8 cellular contexts compared by ENCODE assay signal in genomic region chr3:133547432-133548041, GRCh38. TPM values are rescaled to one million over a fixed set of nuclear protein-coding genes. Genes with fewer than 3 reads are reported as not detected.
DNase-seq lines count a peak whose midpoint lies in the region; ATAC-seq and TF ChIP-seq lines count a peak whose summit lies in the region.

No MANE protein-coding gene starts in this region.

- peaks cover 0 to 4% (median 0%) of the 10 kb centered on the region in 12 donors for H3K9me3 ChIP-seq in heart left ventricle
- peaks cover 3% of the 10 kb centered on the region for H3K9me3 ChIP-seq in trophoblast cell (ENCODE audit: insufficient read depth, low read depth, low read length)

- peaks cover 8% of the 10 kb centered on the region for H3K79me1 ChIP-seq in trophoblast cell (ENCODE audit: low read length)

- intact Hi-C loops in heart left ventricle (cut with DNase I), result no loop called here

- peak overlapping the region; percentile 22 for H4K8ac ChIP-seq in trophoblast cell (ENCODE audit: low read depth, low read length)

- H3K4me2 ChIP-seq in trophoblast cell (ENCODE audit: low read length), result peak overlapping the region; percentile 33

- H3K4me1 ChIP-seq in heart left ventricle (peaks cover 0 to 20% (median 12%) of the 10 kb centered on the region in 12 donors), trophoblast cell (ENCODE audit: control insufficient read depth in 1 of 2, insufficient read depth in 2 of 2, low read length in 2 of 2) (peaks cover 0 to 11% of the 10 kb centered on the region in 2 experiments)

- H2AK5ac ChIP-seq in trophoblast cell (ENCODE audit: low read length), result no peak overlapping the region

- no peak for TF ChIP-seq POLR2A in heart left ventricle (IDR thresholded peaks at IDR 0.05)

- no peak overlapping the region for H3K9ac ChIP-seq in trophoblast cell (ENCODE audit: low read length)

- no peak overlapping the region for H2AFZ ChIP-seq in trophoblast cell (ENCODE audit: insufficient read depth, low read length, poor library complexity)

- DNase-seq in G401 (ENCODE audit: low spot score) (peak; percentile 4), heart left ventricle (peak in 2 of 5 donors; percentile 24 to 44), trophoblast cell (peak; percentile 92 to 93), T-helper 2 cell (no peak)

- H4K12ac ChIP-seq in trophoblast cell (ENCODE audit: low read depth, low read length), result no peak overlapping the region

- no peak overlapping the region for H3K4ac ChIP-seq in trophoblast cell (ENCODE audit: low read depth, low read length)

- no peak overlapping the region for H3K18ac ChIP-seq in trophoblast cell (ENCODE audit: low read length)

- H3K79me2 ChIP-seq in trophoblast cell (ENCODE audit: control insufficient read depth, insufficient read depth, low read length, poor library complexity), result no peaks in the 10 kb centered on the region

- in situ Hi-C loops in G401 (cut with HindIII; ENCODE audit: low sequenced_read_pairs), result no loop called here

- H2BK12ac ChIP-seq in trophoblast cell (ENCODE audit: low read length), result no peak overlapping the region

- H3K14ac ChIP-seq in trophoblast cell (ENCODE audit: low read length), result no peak overlapping the region

- H2BK120ac ChIP-seq in trophoblast cell (ENCODE audit: insufficient read depth, low read length, poor library complexity), result peak overlapping the region; percentile 67

- H3K27ac ChIP-seq in heart left ventricle (peak overlapping the region in 11 of 12 donors; percentile 37 to 76 (median 68)), trophoblast cell (ENCODE audit: low read depth, low read length) (peak overlapping the region; percentile 75)

- H2BK5ac ChIP-seq in trophoblast cell (ENCODE audit: low read depth, low read length, poor library complexity), result peak overlapping the region; percentile 85

- no peak overlapping the region for H3K23ac ChIP-seq in trophoblast cell (ENCODE audit: low read length)

- WGBS in heart left ventricle, 4 donors, result 51 to 63% (median 54%) methylated on average over 3 of the region's 3 CpGs
- no CpG with 5 or more reads among the region's 3 CpGs for WGBS in trophoblast cell (ENCODE audit: extremely low coverage, insufficient coverage, insufficient read length)

- no peaks in the 10 kb centered on the region for H3K36me3 ChIP-seq in heart left ventricle
- peaks cover 0 to 2% of the 10 kb centered on the region in 2 experiments for H3K36me3 ChIP-seq in trophoblast cell (ENCODE audit: control insufficient read depth in 1 of 2, insufficient read depth in 2 of 2, low read length in 2 of 2)

- no peaks in the 10 kb centered on the region for H3K27me3 ChIP-seq in heart left ventricle
- no peaks in the 10 kb centered on the region for H3K27me3 ChIP-seq in trophoblast cell (ENCODE audit: insufficient read depth, low read length)

- H3K4me3 ChIP-seq in heart left ventricle (no peak overlapping the region), trophoblast cell (ENCODE audit: low read depth, low read length) (no peak overlapping the region)

- H4K91ac ChIP-seq in trophoblast cell (ENCODE audit: low read depth, low read length), result peak overlapping the region; percentile 63

- ATAC-seq in SK-N-SH treated with all-trans-retinoic acid at 6 μM for 48 hours (peak; percentile 87), heart left ventricle (peak; percentile 32 to 78 (median 76)), HG02571 (IDR thresholded peaks at IDR 0.05; ENCODE audit: unreplicated experiment) (no peak), GM18868 (IDR thresholded peaks at IDR 0.05; ENCODE audit: unreplicated experiment) (no peak), HG03457 (IDR thresholded peaks at IDR 0.05; ENCODE audit: unreplicated experiment) (no peak)

- no peak for TF ChIP-seq CTCF in heart left ventricle (IDR thresholded peaks at IDR 0.05)

TF ChIP-seq in SK-N-SH treated with all-trans-retinoic acid at 6 μM for 48 hours, 23 proteins besides CTCF, POLR2A, EP300 and RAD21:
- TF ChIP-seq CSDC2 (CRISPR knock-in tag; IDR thresholded peaks at IDR 0.05), result no peak
- no peak for TF ChIP-seq RARB (CRISPR knock-in tag; IDR thresholded peaks at IDR 0.05)
- TF ChIP-seq, protein P1, sequence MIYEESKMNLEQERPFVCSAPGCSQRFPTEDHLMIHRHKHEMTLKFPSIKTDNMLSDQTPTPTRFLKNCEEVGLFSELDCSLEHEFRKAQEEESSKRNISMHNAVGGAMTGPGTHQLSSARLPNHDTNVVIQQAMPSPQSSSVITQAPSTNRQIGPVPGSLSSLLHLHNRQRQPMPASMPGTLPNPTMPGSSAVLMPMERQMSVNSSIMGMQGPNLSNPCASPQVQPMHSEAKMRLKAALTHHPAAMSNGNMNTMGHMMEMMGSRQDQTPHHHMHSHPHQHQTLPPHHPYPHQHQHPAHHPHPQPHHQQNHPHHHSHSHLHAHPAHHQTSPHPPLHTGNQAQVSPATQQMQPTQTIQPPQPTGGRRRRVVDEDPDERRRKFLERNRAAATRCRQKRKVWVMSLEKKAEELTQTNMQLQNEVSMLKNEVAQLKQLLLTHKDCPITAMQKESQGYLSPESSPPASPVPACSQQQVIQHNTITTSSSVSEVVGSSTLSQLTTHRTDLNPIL (CRISPR knock-in tag; IDR thresholded peaks at IDR 0.05; ENCODE audit: low read depth), result no peak
- TF ChIP-seq ZNF8 (CRISPR knock-in tag; IDR thresholded peaks at IDR 0.05), result no peak
- no peak for TF ChIP-seq ZFP3 (CRISPR knock-in tag; IDR thresholded peaks at IDR 0.05)
- TF ChIP-seq POU6F1 (CRISPR knock-in tag; IDR thresholded peaks at IDR 0.05; ENCODE audit: borderline replicate concordance, low read depth), result no peak
TF ChIP-seq in SK-N-SH treated with all-trans-retinoic acid at 6 μM for 48 hours: peak in this region for 0.

RNA-seq across cellular contexts. Expression of gene CDV3, which starts 25.9 kb away (rescaled TPM):
- total RNA-seq in G401 (2014; rRNA removed; shearing (Covaris generic)), result 92.7 and 143 TPM in 2 replicates
- total RNA-seq in heart left ventricle, result 100 to 1,000 TPM in 8 of 9 donors, 10 to 100 TPM in 1; 97.0 to 221 (median 160) TPM
- 100 to 1,000 TPM in 1 of 2 donors, 10 to 100 TPM in 1; 30.5 to 163 TPM for polyA plus RNA-seq in heart left ventricle
- 165 and 171 TPM in 2 replicates for polyA plus RNA-seq in trophoblast cell (2013)

Comparison
In these comparisons a context has a peak if more than half of its experiments do, and no peak if none do; other contexts are left out.
1. DNase-seq: peak in G401 (single experiment) and trophoblast cell (2 of 2); none in T-helper 2 cell (0 of 5).
2. ATAC-seq: peak in SK-N-SH treated with all-trans-retinoic acid at 6 μM for 48 hours (single experiment) and heart left ventricle (4 of 4); none in HG02571 (single experiment), GM18868 (single experiment) and HG03457 (single experiment).